1 cellular context compared by ENCODE assay signal in genomic region chr14:55532645-55533309, GRCh38.
TF ChIP-seq lines count a peak whose summit lies in the region.

No MANE protein-coding gene starts in this region.

TF ChIP-seq in SK-N-SH treated with all-trans-retinoic acid at 6 μM for 48 hours, 23 proteins besides CTCF, POLR2A, EP300 and RAD21 (continued from another document):
- TF ChIP-seq CSRNP3 (CRISPR knock-in tag; IDR thresholded peaks at IDR 0.05) = no peak
- no peak for TF ChIP-seq POU6F1 (CRISPR knock-in tag; IDR thresholded peaks at IDR 0.05; ENCODE audit: borderline replicate concordance, low read depth)
- no peak for TF ChIP-seq ZFP3 (CRISPR knock-in tag; IDR thresholded peaks at IDR 0.05)
- no peak for TF ChIP-seq CSDC2 (CRISPR knock-in tag; IDR thresholded peaks at IDR 0.05)
